10 cellular contexts compared by ENCODE assay signal in the genomic region with DNA sequence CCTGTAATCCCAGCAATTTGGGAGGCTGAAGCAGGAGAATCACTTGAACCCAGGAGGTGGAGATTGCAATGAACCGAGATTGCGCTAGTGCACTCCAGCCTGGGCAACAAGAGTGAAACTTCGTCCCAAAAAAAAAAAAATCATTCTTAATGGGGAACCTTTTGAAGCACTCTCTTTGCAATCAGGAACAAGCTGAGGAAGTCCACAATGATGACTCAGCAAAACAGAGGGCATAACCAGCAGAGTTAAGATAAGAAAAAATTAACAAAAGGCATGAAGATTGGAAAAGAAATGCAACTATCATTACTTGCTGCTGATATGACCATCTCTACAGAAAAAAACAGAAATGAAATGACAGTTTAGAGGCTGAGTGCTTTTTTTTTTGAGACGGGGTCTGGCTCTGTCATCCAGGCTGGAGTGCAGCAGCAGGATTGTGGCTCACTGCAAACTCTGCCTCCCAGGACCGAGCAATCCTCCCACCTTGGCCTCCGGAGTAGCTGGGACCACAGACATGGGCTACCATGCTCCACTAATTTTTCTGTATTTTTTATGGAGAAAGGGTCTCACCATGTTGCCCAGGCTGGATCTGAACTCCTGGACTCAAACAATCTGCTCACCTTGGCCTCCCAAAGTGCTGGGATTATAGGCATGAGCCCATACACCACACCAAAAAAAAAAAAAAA.
DNase-seq lines count a peak whose midpoint lies in the region; ATAC-seq, FAIRE-seq and TF ChIP-seq lines count a peak whose summit lies in the region.
"Had no signal": no experiment of that assay in that cellular context is flagged by ENCODE, and none has a peak within 500 bp of the region (broad histone marks: within the 10 kb centered on the region; RNA-seq: fewer than 3 reads in every experiment).

No MANE protein-coding gene starts in this region.

- no peak overlapping the region; the same call in 1 of the 2 replicates for H4K91ac ChIP-seq in IMR-90 (ENCODE audit: insufficient read depth, low read depth, low read length)

- H3K4me1 ChIP-seq in A549 (peaks cover 9% of the 10 kb centered on the region), IMR-90 (ENCODE audit: control insufficient read depth, insufficient read depth, low read length) (peaks cover 3% of the 10 kb centered on the region; the same call in 1 of the 2 replicates), foreskin keratinocyte (no peaks in the 10 kb centered on the region)

- H2AK5ac ChIP-seq in IMR-90 (ENCODE audit: low read depth, low read length): no peak overlapping the region

- H3K18ac ChIP-seq in IMR-90 (ENCODE audit: low read depth, low read length): peak overlapping the region; percentile 9; the same call in 1 of the 2 replicates

- no peak for TF ChIP-seq RAD21 in A549 (conservative IDR thresholded peaks at IDR 0.05 in 1 of 2, IDR thresholded peaks at IDR 0.05 in 1 of 2)
- TF ChIP-seq RAD21 in IMR-90 (IDR thresholded peaks at IDR 0.05; ENCODE audit: low read length): no peak

- TF ChIP-seq CTCF in A549 (IDR thresholded peaks at IDR 0.05) (no peak), IMR-90 (conservative IDR thresholded peaks at IDR 0.05; ENCODE audit: low read depth, low read length) (no peak), GM13976 (IDR thresholded peaks at IDR 0.05; ENCODE audit: borderline replicate concordance, control extremely low read depth, extremely low read depth, insufficient read depth, missing control alignments) (no peak), foreskin keratinocyte (conservative IDR thresholded peaks at IDR 0.05) (no peak)

- no peaks in the 10 kb centered on the region for H3K9me3 ChIP-seq in A549
- no peaks in the 10 kb centered on the region for H3K9me3 ChIP-seq in IMR-90 (ENCODE audit: control insufficient read depth, insufficient read depth, low read length)

- H2AK9ac ChIP-seq in IMR-90 (replicated peaks; ENCODE audit: low read depth, low read length, poor library complexity): peak overlapping the region; percentile 50

- peak overlapping the region; percentile 62 for H3K27ac Mint-ChIP-seq in activated T-helper 1 cell treated with anti-CD3 and anti-CD28 coated beads, Interleukin-12 subunit alpha, Interleukin-12 subunit beta, Interleukin-2, Interleukin-4 antibody, amounts not matched to agents 30 ng/mL and 10 ng/mL and 1 ng/mL, durations not matched to agents 14 hours and 24 hours and 36 hours

- peak overlapping the region; percentile 14; the same call in 1 of the 2 replicates for H3K14ac ChIP-seq in IMR-90 (replicated peaks; ENCODE audit: low read depth, low read length)

- H3K79me1 ChIP-seq in IMR-90 (ENCODE audit: low read depth in 1 of 2, low read length in 2 of 2): no peaks in the 10 kb centered on the region

- no peaks in the 10 kb centered on the region for H3K27me3 ChIP-seq in IMR-90 (ENCODE audit: control insufficient read depth, insufficient read depth, low read length)
- H3K27me3 ChIP-seq in foreskin keratinocyte: no peaks in the 10 kb centered on the region

- no peaks in the 10 kb centered on the region for H3K9me3 Mint-ChIP-seq in activated T-helper 1 cell treated with anti-CD3 and anti-CD28 coated beads, Interleukin-12 subunit alpha, Interleukin-12 subunit beta, Interleukin-2, Interleukin-4 antibody, amounts not matched to agents 30 ng/mL and 10 ng/mL and 1 ng/mL, durations not matched to agents 14 hours and 24 hours and 36 hours
- H3K9me3 Mint-ChIP-seq: activated T-cell treated with anti-CD3 and anti-CD28 coated beads, Interleukin-2, amount 50 U/mL, for 4 hours had no signal

- peak in 1 of 2 experiments; percentile 17 for DNase-seq in A549 (ENCODE audit: low read depth in 1 of 2, low spot score in 1 of 2)
- DNase-seq in IMR-90: peak; percentile 33
- no peak for DNase-seq in activated T-helper 1 cell treated with anti-CD3 and anti-CD28 coated beads, Interleukin-12 subunit alpha, Interleukin-12 subunit beta, Interleukin-2, Interleukin-4 antibody, amounts not matched to agents 30 ng/mL and 10 ng/mL and 1 ng/mL, durations not matched to agents 14 hours and 24 hours and 36 hours (ENCODE audit: low spot score)
- DNase-seq in iris pigment epithelial cell (ENCODE audit: low read depth): peak; percentile 64
- DNase-seq in GM13976 (ENCODE audit: low spot score): no peak
- no peak for DNase-seq in NCI-H1105 treated with DMSO at 0.1 percent for 48 hours (lab: John Stamatoyannopoulos, UW)
- DNase-seq in activated CD8-positive, alpha-beta memory T cell treated with anti-CD3 and anti-CD28 coated beads for 24 hours: no peak
- no peak for DNase-seq in foreskin keratinocyte
- DNase-seq: activated T-cell treated with anti-CD3 and anti-CD28 coated beads, Interleukin-2, amount 50 U/mL, for 4 hours; COR-L47 had no signal

- intact Hi-C loops in IMR-90 (cut with micrococcal nuclease): no loop called here
- intact Hi-C loops in activated T-helper 1 cell treated with anti-CD3 and anti-CD28 coated beads, Interleukin-12 subunit alpha, Interleukin-12 subunit beta, Interleukin-2, Interleukin-4 antibody, amounts not matched to agents 30 ng/mL and 10 ng/mL and 1 ng/mL, durations not matched to agents 14 hours and 24 hours and 36 hours (cut with micrococcal nuclease): no loop called here

- H3K36me3 ChIP-seq in IMR-90 (ENCODE audit: control insufficient read depth, insufficient read depth, low read length): peaks cover 16% of the 10 kb centered on the region

- H3K4me3 Mint-ChIP-seq in activated T-helper 1 cell treated with anti-CD3 and anti-CD28 coated beads, Interleukin-12 subunit alpha, Interleukin-12 subunit beta, Interleukin-2, Interleukin-4 antibody, amounts not matched to agents 30 ng/mL and 10 ng/mL and 1 ng/mL, durations not matched to agents 14 hours and 24 hours and 36 hours: peak overlapping the region; percentile 0
- H3K4me3 Mint-ChIP-seq: activated T-cell treated with anti-CD3 and anti-CD28 coated beads, Interleukin-2, amount 50 U/mL, for 4 hours had no signal

- peaks cover 16% of the 10 kb centered on the region for H3K4me1 Mint-ChIP-seq in activated T-helper 1 cell treated with anti-CD3 and anti-CD28 coated beads, Interleukin-12 subunit alpha, Interleukin-12 subunit beta, Interleukin-2, Interleukin-4 antibody, amounts not matched to agents 30 ng/mL and 10 ng/mL and 1 ng/mL, durations not matched to agents 14 hours and 24 hours and 36 hours (ENCODE audit: low read depth)

- CTCF ChIA-PET in A549 (lab: Yijun Ruan, JAX) (interaction anchor here (0.6 to 1.2 kb wide), 5 partner anchors 14 to 1523 kb away, joined by 3 to 6 read pairs (median 3); no protein-coding TSS in a partner anchor), IMR-90 (lab: Yijun Ruan, JAX) (interaction anchor here (0.6 kb wide), 1 partner anchor 52 kb away, joined by 3 read pairs; no protein-coding TSS in a partner anchor)

- H2BK120ac ChIP-seq in IMR-90 (ENCODE audit: low read depth, low read length): no peak overlapping the region

- no peak for TF ChIP-seq EP300 in A549 (IDR thresholded peaks at IDR 0.05)

- H4K5ac ChIP-seq in IMR-90 (ENCODE audit: low read depth, low read length): no peak overlapping the region

- TF ChIP-seq POLR2A in A549 (IDR thresholded peaks at IDR 0.05; ENCODE audit: low read length) (no peak), IMR-90 (IDR thresholded peaks at IDR 0.05; ENCODE audit: low read depth, low read length) (no peak)

- no peak overlapping the region for H3K4ac ChIP-seq in IMR-90 (ENCODE audit: low read depth, low read length)

- H2AFZ ChIP-seq in IMR-90 (replicated peaks; ENCODE audit: low read length, poor library complexity): no peak overlapping the region

- in situ Hi-C loops in IMR-90 (cut with MboI; ENCODE audit: low sequenced_read_pairs): no loop called here
- in situ Hi-C loops in GM13976 (cut with MboI; ENCODE audit: low sequenced_read_pairs, unreplicated experiment): no loop called here

- H4K20me1 ChIP-seq in IMR-90 (ENCODE audit: insufficient read depth, low read length): no peaks in the 10 kb centered on the region

- ATAC-seq in A549: no peak
- peak; percentile 21 for ATAC-seq in IMR-90 (ENCODE audit: low read depth)
- no peak for ATAC-seq in foreskin keratinocyte
- ATAC-seq: activated T-cell treated with anti-CD3 and anti-CD28 coated beads, Interleukin-2, amount 50 U/mL, for 4 hours had no signal

- no peak overlapping the region for H2BK15ac ChIP-seq in IMR-90 (ENCODE audit: low read depth, low read length)

- H3K4me2 ChIP-seq in A549 (peak overlapping the region; percentile 35; the same call in 1 of the 3 replicates), IMR-90 (ENCODE audit: low read depth, low read length) (no peak overlapping the region)

- no peak overlapping the region for H3K9ac ChIP-seq in IMR-90 (ENCODE audit: low read depth, low read length)

- dilution Hi-C loops in IMR-90 (cut with HindIII; ENCODE audit: low sequenced_read_pairs, unreplicated experiment): no loop called here

- H3K36me3 Mint-ChIP-seq in activated T-helper 1 cell treated with anti-CD3 and anti-CD28 coated beads, Interleukin-12 subunit alpha, Interleukin-12 subunit beta, Interleukin-2, Interleukin-4 antibody, amounts not matched to agents 30 ng/mL and 10 ng/mL and 1 ng/mL, durations not matched to agents 14 hours and 24 hours and 36 hours (ENCODE audit: low read depth): peaks cover 42% of the 10 kb centered on the region

- no peak overlapping the region for H3K23ac ChIP-seq in IMR-90 (ENCODE audit: low read depth, low read length)

- POLR2A ChIA-PET in A549 (lab: Yijun Ruan, JAX): interaction anchor here (1.1 kb wide), 1 partner anchor 9 kb away, joined by 3 read pairs; no protein-coding TSS in a partner anchor
- POLR2A ChIA-PET in IMR-90 (lab: Charles Lee; ENCODE audit: unreplicated experiment): interaction anchor here (0.6 kb wide), 1 partner anchor 41 kb away, joined by 3 read pairs; no protein-coding TSS in a partner anchor

- H3K4me3 ChIP-seq in A549: no peak overlapping the region
- no peak overlapping the region for H3K4me3 ChIP-seq in IMR-90 (ENCODE audit: insufficient read depth, low read depth, low read length)

- H3K27ac ChIP-seq in A549: peak overlapping the region; percentile 58 to 81; a peak in 4 of 6 replicates
- H3K27ac ChIP-seq in IMR-90 (ENCODE audit: insufficient read depth, low read length): peak overlapping the region; percentile 7; the same call in 1 of the 2 replicates
- H3K27ac ChIP-seq in foreskin keratinocyte: no peak overlapping the region

- H2BK5ac ChIP-seq in IMR-90 (ENCODE audit: low read depth, low read length, poor library complexity, severe bottlenecking): no peak overlapping the region

- no TSS peak for BruUV-seq in IMR-90 (replicated peaks; lab: Mats Ljungman, UMichigan)

- H2BK20ac ChIP-seq in IMR-90 (ENCODE audit: low read depth, low read length): no peak overlapping the region

- no peak for FAIRE-seq in A549 (lab: Jason Lieb, UNC)

- WGBS in A549 (ENCODE audit: missing lambda C conversion rate): 73% methylated on average over 6 of the region's 6 CpGs
- WGBS in IMR-90 (ENCODE audit: extremely low coverage in 2 of 2, insufficient read length in 1 of 2), 2 experiments: 60% methylated on average over 2 of the region's 6 CpGs; no CpG with 5 or more reads in 1 of the 2 experiments

- H3K56ac ChIP-seq in IMR-90 (ENCODE audit: extremely low read depth, insufficient read depth, low read length): no peak overlapping the region

- peaks cover 5% of the 10 kb centered on the region; the same call in 1 of the 2 replicates for H3K9me1 ChIP-seq in IMR-90 (ENCODE audit: insufficient read depth, low read length)

- no peaks in the 10 kb centered on the region for H3K27me3 Mint-ChIP-seq in activated T-helper 1 cell treated with anti-CD3 and anti-CD28 coated beads, Interleukin-12 subunit alpha, Interleukin-12 subunit beta, Interleukin-2, Interleukin-4 antibody, amounts not matched to agents 30 ng/mL and 10 ng/mL and 1 ng/mL, durations not matched to agents 14 hours and 24 hours and 36 hours (ENCODE audit: insufficient read depth)

- peak overlapping the region in 1 of 2 experiments; percentile 56; a peak in 2 of 4 replicates for H4K8ac ChIP-seq in IMR-90 (ENCODE audit: low read depth in 2 of 2, low read length in 2 of 2)

Comparison
In these comparisons a context has a peak if more than half of its experiments do, and no peak if none do; other contexts are left out.
1. DNase-seq: peak in IMR-90 (single experiment) and iris pigment epithelial cell (single experiment); none in activated T-helper 1 cell treated with anti-CD3 and anti-CD28 coated beads, Interleukin-12 subunit alpha, Interleukin-12 subunit beta, Interleukin-2, Interleukin-4 antibody, amounts not matched to agents 30 ng/mL and 10 ng/mL and 1 ng/mL, durations not matched to agents 14 hours and 24 hours and 36 hours (single experiment), GM13976 (single experiment), NCI-H1105 treated with DMSO at 0.1 percent for 48 hours (single experiment), activated CD8-positive, alpha-beta memory T cell treated with anti-CD3 and anti-CD28 coated beads for 24 hours (single experiment) and foreskin keratinocyte (0 of 2).